Comparison of ENCODE assay signal across 9 cellular contexts in the genomic region with DNA sequence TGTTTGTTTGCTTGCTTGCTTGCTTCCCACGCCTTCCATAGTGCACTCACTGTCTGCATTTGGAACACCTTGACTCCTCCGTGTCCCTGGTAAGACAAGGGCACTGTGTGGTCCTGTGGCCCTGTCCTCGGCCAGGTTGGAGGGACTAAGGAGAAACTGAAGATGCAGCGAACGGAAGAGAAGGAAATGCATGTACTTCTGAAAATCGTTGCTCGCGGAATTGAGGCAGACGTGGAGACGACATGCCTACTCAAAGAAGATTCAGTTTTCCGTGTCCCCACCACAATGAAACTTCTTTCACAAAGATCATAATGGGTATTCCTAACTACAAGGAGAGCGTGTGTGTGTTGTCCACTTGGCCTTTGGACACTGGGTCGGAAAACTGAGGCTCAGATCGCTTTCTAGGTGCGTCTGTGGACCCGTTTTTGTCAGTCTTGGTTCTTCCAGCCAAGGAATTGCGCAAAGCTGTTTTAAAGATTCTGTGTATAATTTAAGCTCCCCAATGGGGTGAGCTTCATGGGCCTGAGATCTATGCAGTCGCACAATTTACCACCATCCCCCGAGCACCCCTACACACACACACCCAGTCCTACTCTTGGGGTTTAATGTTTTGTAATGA.
A peak's percentile ranks its signal among the peaks of the same experiment; 100 is the strongest.
DNase-seq lines count a peak whose midpoint lies in the region; ATAC-seq and TF ChIP-seq lines count a peak whose summit lies in the region.
"Had no signal": no experiment of that assay in that cellular context is flagged by ENCODE, and none has a peak within 500 bp of the region (broad histone marks: within the 10 kb centered on the region; RNA-seq: fewer than 3 reads in every experiment).

No MANE protein-coding gene starts in this region.

- no peak overlapping the region for H3K4me3 Mint-ChIP-seq in stimulated activated naive CD8-positive, alpha-beta T cell treated with anti-CD3 and anti-CD28 coated beads, Interleukin-15, amount 100 ng/mL, for 72 hours
- no peak overlapping the region for H3K4me3 Mint-ChIP-seq in endodermal cell
- H3K4me3 Mint-ChIP-seq: activated B cell treated with CpG ODN at 0.5 μM for 24 hours had no signal

- no peaks in the 10 kb centered on the region for H3K9me3 ChIP-seq in HUES48 (ENCODE audit: control insufficient read depth, insufficient read depth, low read length)
- no peaks in the 10 kb centered on the region for H3K9me3 ChIP-seq in endodermal cell (ENCODE audit: control insufficient read depth, low read length)

- no peak for DNase-seq in stimulated activated naive CD8-positive, alpha-beta T cell treated with anti-CD3 and anti-CD28 coated beads, Interleukin-15, amount 100 ng/mL, for 72 hours
- DNase-seq in stimulated activated naive CD8-positive, alpha-beta T cell treated with anti-CD3 and anti-CD28 coated beads, Interleukin-15, Interleukin-2, amounts not matched to agents 100 U/mL and 50 U/mL, for 24 hours, result no peak
- peak; percentile 75 for DNase-seq in endodermal cell
- no peak for DNase-seq in nucleus accumbens (lab: John Stamatoyannopoulos, UW)
- no peak for DNase-seq in HT-29 (ENCODE audit: low spot score)
- DNase-seq in NCI-H1105 treated with DMSO at 0.1 percent for 48 hours (lab: John Stamatoyannopoulos, UW), result no peak
- DNase-seq in SK-N-DZ (ENCODE audit: low spot score), result no peak
- DNase-seq: activated B cell treated with CpG ODN at 0.5 μM for 24 hours had no signal

- 0 to 8% methylated on average over 13 to 19 of the region's 19 CpGs for WGBS in endodermal cell (ENCODE audit: insufficient coverage in 1 of 2, insufficient read length in 1 of 2), 2 experiments

- H3K27ac Mint-ChIP-seq in stimulated activated naive CD8-positive, alpha-beta T cell treated with anti-CD3 and anti-CD28 coated beads, Interleukin-15, amount 100 ng/mL, for 72 hours, result no peak overlapping the region
- H3K27ac Mint-ChIP-seq in endodermal cell, result no peak overlapping the region
- H3K27ac Mint-ChIP-seq: activated B cell treated with CpG ODN at 0.5 μM for 24 hours had no signal

- no peaks in the 10 kb centered on the region for H3K36me3 ChIP-seq in HUES48 (ENCODE audit: control insufficient read depth, insufficient read depth, low read length)
- H3K36me3 ChIP-seq in endodermal cell (ENCODE audit: control insufficient read depth, insufficient read depth, low read length), result no peaks in the 10 kb centered on the region

- ATAC-seq in stimulated activated naive CD8-positive, alpha-beta T cell treated with anti-CD3 and anti-CD28 coated beads, Interleukin-15, amount 100 ng/mL, for 72 hours, result peak; percentile 11
- ATAC-seq in stimulated activated naive CD8-positive, alpha-beta T cell treated with anti-CD3 and anti-CD28 coated beads, Interleukin-15, Interleukin-2, amounts not matched to agents 100 U/mL and 50 U/mL, for 24 hours, result no peak

- peaks cover 20% of the 10 kb centered on the region for H3K27me3 ChIP-seq in HUES48 (ENCODE audit: control insufficient read depth, insufficient read depth, low read length)
- peaks cover 24% of the 10 kb centered on the region for H3K27me3 ChIP-seq in endodermal cell (ENCODE audit: control insufficient read depth, insufficient read depth, low read length, poor library complexity, severe bottlenecking)

- no peak overlapping the region for H3K9ac ChIP-seq in HUES48 (ENCODE audit: low read depth, low read length)
- H3K9ac ChIP-seq in endodermal cell (ENCODE audit: extremely low read depth, low read length, poor library complexity, severe bottlenecking), result no peak overlapping the region

- H3K27ac ChIP-seq in HUES48 (ENCODE audit: low read depth, low read length) (no peak overlapping the region), endodermal cell (ENCODE audit: low read depth, low read length) (no peak overlapping the region)

- H3K27me3 Mint-ChIP-seq in stimulated activated naive CD8-positive, alpha-beta T cell treated with anti-CD3 and anti-CD28 coated beads, Interleukin-15, amount 100 ng/mL, for 72 hours, result peaks cover 17% of the 10 kb centered on the region
- peaks cover 24% of the 10 kb centered on the region for H3K27me3 Mint-ChIP-seq in endodermal cell (ENCODE audit: insufficient read depth)

- H3K4me3 ChIP-seq in HUES48 (ENCODE audit: low read depth, low read length) (peak overlapping the region; percentile 70), endodermal cell (ENCODE audit: low read length) (peak overlapping the region; percentile 90)

- no peaks in the 10 kb centered on the region for H3K36me3 Mint-ChIP-seq in endodermal cell (ENCODE audit: low read depth)

- no peak for TF ChIP-seq CTCF in endodermal cell (conservative IDR thresholded peaks at IDR 0.05)

- no peaks in the 10 kb centered on the region for H3K9me3 Mint-ChIP-seq in stimulated activated naive CD8-positive, alpha-beta T cell treated with anti-CD3 and anti-CD28 coated beads, Interleukin-15, amount 100 ng/mL, for 72 hours
- no peaks in the 10 kb centered on the region for H3K9me3 Mint-ChIP-seq in endodermal cell
- H3K9me3 Mint-ChIP-seq: activated B cell treated with CpG ODN at 0.5 μM for 24 hours had no signal

- H3K4me1 Mint-ChIP-seq in stimulated activated naive CD8-positive, alpha-beta T cell treated with anti-CD3 and anti-CD28 coated beads, Interleukin-15, amount 100 ng/mL, for 72 hours, result no peaks in the 10 kb centered on the region
- no peaks in the 10 kb centered on the region for H3K4me1 Mint-ChIP-seq in endodermal cell
- H3K4me1 Mint-ChIP-seq: activated B cell treated with CpG ODN at 0.5 μM for 24 hours had no signal

- no peaks in the 10 kb centered on the region for H3K4me1 ChIP-seq in HUES48 (ENCODE audit: control insufficient read depth, insufficient read depth, low read length)
- no peaks in the 10 kb centered on the region for H3K4me1 ChIP-seq in endodermal cell (ENCODE audit: control insufficient read depth, insufficient read depth, low read length)
